In the genomic region with DNA sequence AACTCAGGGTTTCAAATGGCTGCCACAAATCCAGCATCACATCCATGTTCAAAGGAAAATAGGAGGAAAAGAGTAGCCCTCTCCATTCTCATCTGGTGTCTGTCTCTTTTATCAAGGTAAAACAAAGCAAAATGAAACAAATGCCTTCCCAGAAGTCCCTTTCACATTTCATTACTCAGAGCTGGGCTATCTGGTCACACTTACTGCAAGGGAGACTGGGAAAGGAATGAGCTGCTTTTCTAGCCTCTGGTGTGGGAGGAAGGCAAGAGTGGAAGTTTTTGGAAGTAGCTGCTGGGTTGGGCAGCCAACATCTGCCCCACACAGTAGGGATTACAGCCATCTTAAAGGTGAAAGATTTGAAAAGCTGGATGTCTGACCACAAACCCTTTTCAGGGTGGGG, we compare ENCODE assay signal across 16 cellular contexts. TPM values are rescaled to one million over a fixed set of nuclear protein-coding genes. Genes with fewer than 3 reads are reported as not detected.
DNase-seq lines count a peak whose midpoint lies in the region; ATAC-seq and TF ChIP-seq lines count a peak whose summit lies in the region.
"Had no signal": no experiment of that assay in that cellular context is flagged by ENCODE, and none has a peak within 500 bp of the region (broad histone marks: within the 10 kb centered on the region; RNA-seq: fewer than 3 reads in every experiment).

No MANE protein-coding gene starts in this region.

- peaks cover 17% of the 10 kb centered on the region for H3K4me1 ChIP-seq in mammary epithelial cell (ENCODE audit: insufficient read depth, low read length)

- dilution Hi-C loops in mammary epithelial cell (cut with HindIII; ENCODE audit: low sequenced_read_pairs): loop anchor here (5.0 kb wide), 1 partner anchor 67 kb away; no protein-coding TSS in a partner anchor

- no peak overlapping the region for H3K4me2 ChIP-seq in mammary epithelial cell (ENCODE audit: insufficient read depth, low read depth, low read length)

- in situ Hi-C loops in mammary epithelial cell (cut with MboI; ENCODE audit: low sequenced_read_pairs in 2 of 2): no loop called here

- DNase-seq in mammary epithelial cell (no peak), MCF 10A (ENCODE audit: unreplicated experiment) (no peak), amniotic epithelial cell (ENCODE audit: low read depth) (peak; percentile 30), fibroblast of the aortic adventitia (ENCODE audit: low read depth) (peak; percentile 42), mesenteric fat pad (ENCODE audit: low spot score) (no peak)
- no peak for DNase-seq in activated CD8-positive, alpha-beta memory T cell treated with anti-CD3 and anti-CD28 coated beads, Interleukin-2, amount 50 U/mL, for 4 hours
- DNase-seq: C1 segment of cervical spinal cord, DMS 273 treated with DMSO at 0.1 percent for 48 hours, H7, KBM-7, NCI-H1436, NCI-H2029 treated with DMSO at 0.1 percent for 48 hours, NCI-H510A treated with DMSO at 0.1 percent for 48 hours had no signal

- peaks cover 6% of the 10 kb centered on the region for H3K36me3 Mint-ChIP-seq in MCF 10A (ENCODE audit: insufficient read depth, unreplicated experiment)

- no peaks in the 10 kb centered on the region for H3K27me3 Mint-ChIP-seq in MCF 10A (ENCODE audit: insufficient read depth, unreplicated experiment)

- H3K4me3 Mint-ChIP-seq in MCF 10A (ENCODE audit: unreplicated experiment): no peak overlapping the region

- no peaks in the 10 kb centered on the region for H3K36me3 ChIP-seq in mammary epithelial cell (ENCODE audit: insufficient read depth, low read length)

- no peak for TF ChIP-seq CTCF in mammary epithelial cell (conservative IDR thresholded peaks at IDR 0.05 in 1 of 2, IDR thresholded peaks at IDR 0.05 in 1 of 2; ENCODE audit: extremely low read depth in 1 of 2, insufficient read depth in 1 of 2, low read depth in 1 of 2, low read length in 2 of 2)
- TF ChIP-seq CTCF in MCF 10A (IDR thresholded peaks at IDR 0.05; ENCODE audit: unreplicated experiment): no peak
- TF ChIP-seq CTCF in fibroblast of the aortic adventitia (IDR thresholded peaks at IDR 0.05; ENCODE audit: insufficient read depth, low read length): no peak

- H4K20me1 ChIP-seq in mammary epithelial cell (ENCODE audit: insufficient read depth, low read length): no peaks in the 10 kb centered on the region

- intact Hi-C loops in mammary epithelial cell (cut with micrococcal nuclease) (no loop called here), MCF 10A (cut with micrococcal nuclease) (no loop called here)

- CTCF ChIA-PET in mammary epithelial cell (lab: Charles Lee; ENCODE audit: low non-redundant PET) (no interaction called here), MCF 10A (lab: Yijun Ruan, JAX) (interaction anchor here (0.7 kb wide), 1 partner anchor 107 kb away, joined by 3 read pairs; no protein-coding TSS in a partner anchor)

- no peaks in the 10 kb centered on the region for H3K9me3 ChIP-seq in mammary epithelial cell (replicated peaks; ENCODE audit: insufficient read depth, low read length)

- H3K27ac ChIP-seq in mammary epithelial cell (ENCODE audit: insufficient read depth, low read depth, low read length): no peak overlapping the region
- H3K27ac ChIP-seq: 22Rv1 had no signal

- ATAC-seq in GM21529 (IDR thresholded peaks at IDR 0.05; ENCODE audit: unreplicated experiment) (no peak), GM19395 (IDR thresholded peaks at IDR 0.05; ENCODE audit: unreplicated experiment) (no peak)

- peak overlapping the region; percentile 43 for H2AFZ ChIP-seq in mammary epithelial cell (ENCODE audit: low read depth, low read length)

- BruUV-seq in mammary epithelial cell (replicated peaks; lab: Mats Ljungman, UMichigan): no TSS peak
- BruUV-seq in MCF 10A (replicated peaks; lab: Mats Ljungman, UMichigan): no TSS peak

- H3K27me3 ChIP-seq in mammary epithelial cell (ENCODE audit: insufficient read depth, low read length): no peaks in the 10 kb centered on the region

- no peak overlapping the region for H3K4me3 ChIP-seq in mammary epithelial cell (replicated peaks in 1 of 3; ENCODE audit: insufficient read depth in 1 of 3, low read depth in 2 of 3, low read length in 3 of 3)
- no peak overlapping the region for H3K4me3 ChIP-seq in fibroblast of the aortic adventitia (ENCODE audit: low read depth, low read length)

- H3K9me3 Mint-ChIP-seq in MCF 10A (ENCODE audit: unreplicated experiment): peaks cover 34% of the 10 kb centered on the region

- no peaks in the 10 kb centered on the region for H3K79me2 ChIP-seq in mammary epithelial cell (ENCODE audit: insufficient read depth, low read length)

- POLR2A ChIA-PET in MCF 10A (lab: Yijun Ruan, JAX): no interaction called here

- no peaks in the 10 kb centered on the region for H3K4me1 Mint-ChIP-seq in MCF 10A (ENCODE audit: insufficient read depth, unreplicated experiment)

- H3K9ac ChIP-seq in mammary epithelial cell (ENCODE audit: insufficient read depth, low read length): no peak overlapping the region

- no peak overlapping the region for H3K27ac Mint-ChIP-seq in MCF 10A (ENCODE audit: low read depth, unreplicated experiment)

RNA-seq across cellular contexts. Expression of gene KLF15, which starts 51.8 kb away (rescaled TPM):
- total RNA-seq in mammary epithelial cell (under 1 TPM; 0.17 to 0.61 TPM), MCF 10A (2022) (5.3 and 8.3 TPM in 2 replicates), fibroblast of the aortic adventitia (ENCODE audit: low replicate concordance) (1.5 and 3.2 TPM in 2 replicates), mesenteric fat pad (53.8 TPM)
- polyA plus RNA-seq in mammary epithelial cell: 0.05 TPM
- polyA minus RNA-seq in mammary epithelial cell: not detected

Comparison
In these comparisons a context has a peak if more than half of its experiments do, and no peak if none do; other contexts are left out.
1. DNase-seq: peak in amniotic epithelial cell (single experiment) and fibroblast of the aortic adventitia (single experiment); none in mammary epithelial cell (single experiment), MCF 10A (single experiment), activated CD8-positive, alpha-beta memory T cell treated with anti-CD3 and anti-CD28 coated beads, Interleukin-2, amount 50 U/mL, for 4 hours (single experiment) and mesenteric fat pad (single experiment).